1 cellular context compared by ENCODE assay signal in the genomic region with DNA sequence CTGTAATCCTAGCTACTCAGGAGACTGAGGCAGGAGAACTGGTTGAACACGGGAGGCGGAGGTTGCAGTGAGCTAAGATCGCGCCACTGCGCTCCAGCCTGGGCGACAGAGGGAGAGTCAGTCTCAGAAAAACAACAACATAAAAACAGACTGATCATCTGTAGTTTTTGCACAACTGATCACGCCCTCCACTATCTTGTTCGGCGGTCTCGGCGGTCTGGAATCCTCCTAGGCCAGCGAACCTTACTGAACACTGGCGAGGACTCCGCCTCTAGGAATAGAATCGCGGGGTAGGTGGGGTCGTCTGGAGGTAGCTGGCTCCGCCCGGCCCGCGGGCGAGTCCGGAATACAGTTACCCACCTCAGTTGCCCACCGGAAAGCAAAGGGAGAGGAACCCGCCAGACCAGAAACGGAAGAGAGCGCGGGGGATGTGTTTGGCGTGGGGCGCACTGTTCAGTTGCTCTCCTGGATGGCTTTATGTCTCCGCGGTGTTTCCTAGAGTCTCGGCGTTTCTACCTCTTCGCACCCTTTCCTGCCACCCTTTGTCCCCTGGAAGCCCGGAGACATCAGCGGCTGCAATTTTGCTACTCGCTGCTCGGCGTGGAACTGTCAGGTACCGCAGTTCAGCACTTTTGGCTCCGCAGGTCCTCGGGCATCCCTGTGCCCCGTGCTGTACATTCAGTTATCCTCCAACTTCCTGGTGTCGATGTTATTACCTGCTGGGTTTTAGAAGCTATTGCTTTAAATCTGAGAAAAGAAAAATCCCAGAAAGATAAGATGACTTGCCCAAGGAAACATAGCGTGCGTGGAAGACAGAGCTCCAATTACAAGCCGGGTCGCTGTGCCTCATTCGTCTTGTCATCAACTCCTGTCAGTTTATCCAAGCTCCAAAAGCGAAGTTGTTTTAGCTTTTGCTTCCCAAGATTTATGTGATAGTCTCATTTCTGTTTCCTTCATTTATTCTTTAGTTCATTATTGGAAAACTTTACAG.
TF ChIP-seq lines count a peak whose summit lies in the region.

No MANE protein-coding gene starts in this region.

TF ChIP-seq in liver, 16 proteins besides CTCF, POLR2A, EP300 and RAD21 (continued from another document):
- TF ChIP-seq, protein P1, sequence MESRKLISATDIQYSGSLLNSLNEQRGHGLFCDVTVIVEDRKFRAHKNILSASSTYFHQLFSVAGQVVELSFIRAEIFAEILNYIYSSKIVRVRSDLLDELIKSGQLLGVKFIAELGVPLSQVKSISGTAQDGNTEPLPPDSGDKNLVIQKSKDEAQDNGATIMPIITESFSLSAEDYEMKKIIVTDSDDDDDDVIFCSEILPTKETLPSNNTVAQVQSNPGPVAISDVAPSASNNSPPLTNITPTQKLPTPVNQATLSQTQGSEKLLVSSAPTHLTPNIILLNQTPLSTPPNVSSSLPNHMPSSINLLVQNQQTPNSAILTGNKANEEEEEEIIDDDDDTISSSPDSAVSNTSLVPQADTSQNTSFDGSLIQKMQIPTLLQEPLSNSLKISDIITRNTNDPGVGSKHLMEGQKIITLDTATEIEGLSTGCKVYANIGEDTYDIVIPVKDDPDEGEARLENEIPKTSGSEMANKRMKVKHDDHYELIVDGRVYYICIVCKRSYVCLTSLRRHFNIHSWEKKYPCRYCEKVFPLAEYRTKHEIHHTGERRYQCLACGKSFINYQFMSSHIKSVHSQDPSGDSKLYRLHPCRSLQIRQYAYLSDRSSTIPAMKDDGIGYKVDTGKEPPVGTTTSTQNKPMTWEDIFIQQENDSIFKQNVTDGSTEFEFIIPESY (IDR thresholded peaks at IDR 0.05): peak; percentile 32
- TF ChIP-seq NR2F2 (IDR thresholded peaks at IDR 0.05): peak; percentile 56
- TF ChIP-seq, protein P2, sequence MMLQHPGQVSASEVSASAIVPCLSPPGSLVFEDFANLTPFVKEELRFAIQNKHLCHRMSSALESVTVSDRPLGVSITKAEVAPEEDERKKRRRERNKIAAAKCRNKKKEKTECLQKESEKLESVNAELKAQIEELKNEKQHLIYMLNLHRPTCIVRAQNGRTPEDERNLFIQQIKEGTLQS (IDR thresholded peaks at IDR 0.05): no peak
- no peak for TF ChIP-seq HNF4A (conservative IDR thresholded peaks at IDR 0.05)
- peak; percentile 50 to 65 for TF ChIP-seq RXRA (IDR thresholded peaks at IDR 0.05)
- no peak for TF ChIP-seq JUND (IDR thresholded peaks at IDR 0.05)
- TF ChIP-seq EGR1 (IDR thresholded peaks at IDR 0.05; ENCODE audit: low read depth in 2 of 2): no peak
- TF ChIP-seq HNF4G (IDR thresholded peaks at IDR 0.05): no peak
- TF ChIP-seq MAX (IDR thresholded peaks at IDR 0.05): peak; percentile 63
- peak; percentile 81 for TF ChIP-seq TAF1 (conservative IDR thresholded peaks at IDR 0.05)
- TF ChIP-seq FOXA1 (IDR thresholded peaks at IDR 0.05): no peak
- peak; percentile 41 for TF ChIP-seq SP1 (IDR thresholded peaks at IDR 0.05)
